ENCODE assay signal across 1 cellular context in genomic region chr3:18828637-18829036, GRCh38.
"Had no signal": no experiment of that assay in that cellular context is flagged by ENCODE, and none has a peak within 500 bp of the region (broad histone marks: within the 10 kb centered on the region; RNA-seq: fewer than 3 reads in every experiment).

No MANE protein-coding gene starts in this region.

- H3K9me3 ChIP-seq: MG63 had no signal

- H3K4me3 ChIP-seq: MG63 had no signal

- H3K36me3 ChIP-seq: MG63 had no signal
